23 cellular contexts compared by ENCODE assay signal in the genomic region with DNA sequence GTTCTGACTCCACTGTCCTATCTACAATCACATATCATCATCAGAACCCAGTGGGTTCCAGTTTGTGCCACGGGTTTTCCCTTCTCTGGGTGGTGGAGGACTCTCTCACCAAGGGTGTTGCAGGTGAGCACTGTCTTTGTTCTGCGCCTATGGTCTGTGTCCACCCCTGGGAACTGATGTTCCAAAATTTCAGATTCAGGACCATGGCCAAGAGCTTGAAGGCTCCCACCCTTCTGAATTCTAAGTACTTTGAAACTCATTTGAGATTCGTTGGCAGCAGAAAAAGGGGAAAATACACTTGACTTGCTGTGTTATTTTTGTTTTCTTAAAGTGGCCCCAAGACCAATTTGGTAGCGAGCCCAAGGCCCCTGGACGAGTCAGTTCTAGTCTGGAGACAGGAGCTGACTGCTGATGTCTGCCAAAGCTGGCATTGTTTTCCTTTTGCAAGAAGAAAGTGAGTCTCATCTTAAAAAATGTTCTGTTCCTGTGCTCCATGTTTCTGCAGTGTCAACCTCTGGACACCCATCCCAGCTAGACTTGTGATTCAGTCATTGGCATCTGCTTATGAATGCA.
"Had no signal": no experiment of that assay in that cellular context is flagged by ENCODE, and none has a peak within 500 bp of the region (broad histone marks: within the 10 kb centered on the region; RNA-seq: fewer than 3 reads in every experiment).

No MANE protein-coding gene starts in this region.

- H3K27me3 ChIP-seq: left lung, neural progenitor cell, neutrophil, ovary, stomach, tibial nerve, uterus had no signal

- H3K36me3 ChIP-seq: left lung, neural progenitor cell, neutrophil, ovary, stomach, thoracic aorta, tibial nerve, uterus had no signal

- H3K9me3 ChIP-seq: left lung, neutrophil, ovary, stomach, thoracic aorta, uterus had no signal

- DNase-seq: immature natural killer cell; kidney; left colon; left lung; naive B cell; natural killer cell; nephron progenitor cell; ovary; right cardiac atrium; stimulated activated CD4-positive, alpha-beta T cell treated with anti-CD3 and anti-CD28 coated beads, Interleukin-12 subunit alpha, Interleukin-12 subunit beta, amount 100 ng/mL, for 4 hours; stimulated activated CD4-positive, alpha-beta T cell treated with anti-CD3 and anti-CD28 coated beads, Interleukin-15, amount 100 ng/mL, for 24 hours; stimulated activated CD4-positive, alpha-beta T cell treated with anti-CD3 and anti-CD28 coated beads, Interleukin-2, amount 100 ng/mL, for 24 hours; stimulated activated CD4-positive, alpha-beta T cell treated with anti-CD3 and anti-CD28 coated beads, Interleukin-4, amount 100 ng/mL, for 1 hour; stimulated activated naive B cell treated with anti-CD40 and anti-IgM and Interleukin-4, amounts not matched to agents 10 μg/mL and 1 μg/mL and 100 μg/mL, for 72 hours; stimulated activated naive CD8-positive, alpha-beta T cell treated with anti-CD3 and anti-CD28 coated beads, Interleukin-15, Interleukin-2, amounts not matched to agents 100 U/mL and 50 U/mL, for 24 hours; stomach; uterus had no signal

- H3K4me3 ChIP-seq: left lung, lung, neural progenitor cell, ovary, skin epidermis, stomach, thoracic aorta, tibial nerve, uterus had no signal

- H3K4me1 ChIP-seq: left lung, stomach, tibial nerve, uterus had no signal

- H3K27ac ChIP-seq: left lung, neural progenitor cell, neutrophil, ovary, skin epidermis, stomach, thoracic aorta, tibial nerve, uterus had no signal
